ENCODE assay signal across 16 cellular contexts in the genomic region with DNA sequence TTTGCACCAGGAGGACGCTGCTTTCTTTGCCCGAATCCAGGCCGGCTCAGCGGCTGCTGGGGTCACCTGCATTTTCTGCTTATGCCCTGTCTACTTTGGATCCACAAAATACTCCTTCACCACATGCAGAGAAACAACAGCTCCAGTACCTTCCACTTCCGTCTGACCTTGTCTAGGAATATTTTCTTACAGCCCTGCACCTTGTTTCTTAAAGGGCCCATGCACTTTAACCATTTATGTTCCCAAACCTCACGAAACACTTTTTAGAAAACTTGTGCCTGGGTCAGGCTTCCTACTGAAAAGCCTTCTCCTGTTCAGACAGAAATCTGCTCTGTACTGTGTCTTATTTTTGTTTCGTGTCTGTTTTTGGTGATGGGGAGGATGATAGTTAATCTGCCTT.
"Had no signal": no experiment of that assay in that cellular context is flagged by ENCODE, and none has a peak within 500 bp of the region (broad histone marks: within the 10 kb centered on the region; RNA-seq: fewer than 3 reads in every experiment).

No MANE protein-coding gene starts in this region.

- H3K9me3 ChIP-seq: left lung, tibial nerve had no signal

- DNase-seq: activated CD4-positive, alpha-beta T cell treated with anti-CD3 and anti-CD28 coated beads, Interleukin-2, amount 10 ng/mL, durations not matched to agents 7 days and 5 days; activated CD8-positive, alpha-beta memory T cell treated with anti-CD3 and anti-CD28 coated beads, Interleukin-2, amount 50 U/mL, for 4 hours; activated effector memory CD4-positive, alpha-beta T cell treated with Interleukin-2 at 50 U/mL for 16 hours; activated naive CD4-positive, alpha-beta T cell treated with anti-CD3 and anti-CD28 coated beads, Interleukin-2, amount 10 ng/mL, durations not matched to agents 7 days and 5 days; activated naive CD8-positive, alpha-beta T cell treated with anti-CD3 and anti-CD28 coated beads, Interleukin-2, amount 50 U/mL, for 24 hours; activated T-cell treated with anti-CD3 and anti-CD28 coated beads, Interleukin-2, amount 50 U/mL, for 4 hours; aorta; cerebellar nuclear complex; effector memory CD4-positive, alpha-beta T cell; foreskin fibroblast; left lung; naive B cell; stimulated activated naive CD4-positive, alpha-beta T cell had no signal

- H3K27ac ChIP-seq: left lung had no signal

- FAIRE-seq: islet of Langerhans had no signal

- ATAC-seq: activated naive CD8-positive, alpha-beta T cell treated with anti-CD3 and anti-CD28 coated beads, Interleukin-2, amount 50 U/mL, for 24 hours; activated T-cell treated with anti-CD3 and anti-CD28 coated beads, Interleukin-2, amount 50 U/mL, for 4 hours; left lung; sciatic nerve had no signal

- H3K4me3 ChIP-seq: left lung, tibial nerve had no signal

- H3K36me3 ChIP-seq: left lung, tibial nerve had no signal

- H3K4me1 ChIP-seq: left lung had no signal

- H3K27me3 ChIP-seq: left lung, tibial nerve had no signal
